In the genomic region with DNA sequence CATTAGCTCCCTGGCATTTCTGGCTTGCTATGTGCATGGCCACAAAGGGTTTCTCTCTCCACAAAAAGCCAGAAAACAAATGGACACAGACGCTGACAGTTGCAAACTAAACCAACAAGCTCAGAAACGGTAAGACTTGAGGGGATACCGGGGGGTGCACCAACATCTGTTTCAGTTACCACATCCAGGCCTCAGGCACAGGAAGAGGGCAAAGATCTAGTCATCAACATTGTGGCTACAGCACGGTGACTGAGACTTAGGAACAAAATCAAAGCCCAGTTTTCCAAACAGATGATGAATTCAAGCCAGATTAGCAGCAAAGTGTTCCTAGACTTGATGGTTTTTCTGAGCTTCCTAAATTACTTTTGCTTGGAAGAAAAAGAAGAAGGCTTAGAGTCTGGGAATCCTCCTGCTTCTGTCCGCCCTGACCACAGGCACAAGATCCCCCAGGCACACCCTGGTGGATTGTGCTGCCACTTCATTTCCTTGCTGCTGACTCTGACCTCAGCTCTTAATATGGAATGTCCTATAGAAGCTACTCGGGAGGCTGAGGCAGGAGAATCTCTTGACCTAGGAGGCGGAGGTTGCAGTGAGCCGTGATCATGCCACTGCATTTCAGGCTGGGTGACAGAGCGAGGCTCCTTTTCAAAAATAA, we compare ENCODE assay signal across 1 cellular context.
TF ChIP-seq lines count a peak whose summit lies in the region.

No MANE protein-coding gene starts in this region.

TF ChIP-seq in GM23338, 12 proteins besides CTCF, POLR2A, EP300 and RAD21 (continued from another document):
- no peak for TF ChIP-seq ZNF462 (CRISPR knock-in tag; IDR thresholded peaks at IDR 0.05)
- no peak for TF ChIP-seq EZH2 (IDR thresholded peaks at IDR 0.05; ENCODE audit: low read depth, unreplicated experiment)
- TF ChIP-seq EZH2phosphoT487 (IDR thresholded peaks at IDR 0.05; ENCODE audit: unreplicated experiment) = no peak
- TF ChIP-seq NANOG (IDR thresholded peaks at IDR 0.05; ENCODE audit: borderline replicate concordance) = no peak
- TF ChIP-seq, protein P1, sequence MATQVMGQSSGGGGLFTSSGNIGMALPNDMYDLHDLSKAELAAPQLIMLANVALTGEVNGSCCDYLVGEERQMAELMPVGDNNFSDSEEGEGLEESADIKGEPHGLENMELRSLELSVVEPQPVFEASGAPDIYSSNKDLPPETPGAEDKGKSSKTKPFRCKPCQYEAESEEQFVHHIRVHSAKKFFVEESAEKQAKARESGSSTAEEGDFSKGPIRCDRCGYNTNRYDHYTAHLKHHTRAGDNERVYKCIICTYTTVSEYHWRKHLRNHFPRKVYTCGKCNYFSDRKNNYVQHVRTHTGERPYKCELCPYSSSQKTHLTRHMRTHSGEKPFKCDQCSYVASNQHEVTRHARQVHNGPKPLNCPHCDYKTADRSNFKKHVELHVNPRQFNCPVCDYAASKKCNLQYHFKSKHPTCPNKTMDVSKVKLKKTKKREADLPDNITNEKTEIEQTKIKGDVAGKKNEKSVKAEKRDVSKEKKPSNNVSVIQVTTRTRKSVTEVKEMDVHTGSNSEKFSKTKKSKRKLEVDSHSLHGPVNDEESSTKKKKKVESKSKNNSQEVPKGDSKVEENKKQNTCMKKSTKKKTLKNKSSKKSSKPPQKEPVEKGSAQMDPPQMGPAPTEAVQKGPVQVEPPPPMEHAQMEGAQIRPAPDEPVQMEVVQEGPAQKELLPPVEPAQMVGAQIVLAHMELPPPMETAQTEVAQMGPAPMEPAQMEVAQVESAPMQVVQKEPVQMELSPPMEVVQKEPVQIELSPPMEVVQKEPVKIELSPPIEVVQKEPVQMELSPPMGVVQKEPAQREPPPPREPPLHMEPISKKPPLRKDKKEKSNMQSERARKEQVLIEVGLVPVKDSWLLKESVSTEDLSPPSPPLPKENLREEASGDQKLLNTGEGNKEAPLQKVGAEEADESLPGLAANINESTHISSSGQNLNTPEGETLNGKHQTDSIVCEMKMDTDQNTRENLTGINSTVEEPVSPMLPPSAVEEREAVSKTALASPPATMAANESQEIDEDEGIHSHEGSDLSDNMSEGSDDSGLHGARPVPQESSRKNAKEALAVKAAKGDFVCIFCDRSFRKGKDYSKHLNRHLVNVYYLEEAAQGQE (IDR thresholded peaks at IDR 0.05; ENCODE audit: unreplicated experiment) = no peak
